9 cellular contexts compared by ENCODE assay signal in the genomic region with DNA sequence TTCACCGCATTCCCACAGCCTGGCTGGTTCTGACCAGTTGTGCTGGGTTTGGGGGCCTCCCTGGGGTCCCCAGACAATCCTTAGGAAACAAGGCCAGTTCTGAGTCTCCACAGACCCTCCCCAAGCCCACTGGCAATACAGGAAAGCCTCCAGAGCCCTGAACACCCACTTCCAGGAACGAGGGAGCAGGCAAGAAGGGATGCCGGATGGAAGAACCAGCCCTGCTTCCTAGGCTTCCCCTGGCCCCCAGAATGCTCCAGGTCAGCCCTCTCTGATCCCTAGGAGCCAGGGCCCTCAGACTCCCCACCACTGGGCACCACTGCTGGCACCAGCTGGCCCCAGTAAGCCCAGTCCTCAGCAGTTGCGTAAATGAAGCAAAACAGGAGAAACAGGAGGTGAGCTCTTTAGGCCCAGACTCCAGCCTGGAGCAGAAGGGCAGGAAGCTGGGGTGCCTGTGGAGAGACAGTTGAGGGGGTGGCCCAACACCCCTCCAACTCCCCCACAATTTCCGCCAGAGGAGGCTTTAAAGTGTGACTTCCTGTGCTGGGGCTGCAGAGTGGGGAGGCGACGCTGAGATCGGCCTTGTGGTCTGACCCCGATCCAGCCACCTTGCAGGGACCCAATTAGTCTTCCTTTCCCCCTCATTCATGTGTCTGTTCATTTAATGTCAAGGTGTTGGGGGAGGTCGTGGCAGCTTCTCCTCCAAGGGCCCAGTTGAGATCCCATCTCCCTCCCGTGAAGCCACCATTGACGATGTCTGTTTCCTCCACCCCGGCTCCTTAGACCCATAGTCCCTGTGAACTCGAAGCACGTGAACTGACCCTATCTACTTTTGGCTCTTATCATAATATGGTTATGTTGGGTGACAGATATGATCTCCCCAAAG. TPM values are rescaled to one million over a fixed set of nuclear protein-coding genes. Genes with fewer than 3 reads are reported as not detected.
DNase-seq lines count a peak whose midpoint lies in the region; ATAC-seq and TF ChIP-seq lines count a peak whose summit lies in the region.
"Had no signal": no experiment of that assay in that cellular context is flagged by ENCODE, and none has a peak within 500 bp of the region (broad histone marks: within the 10 kb centered on the region; RNA-seq: fewer than 3 reads in every experiment).

No MANE protein-coding gene starts in this region.

- in situ Hi-C loops in gastrocnemius medialis (cut with MboI; ENCODE audit: low sequenced_read_pairs in 4 of 4) = loop anchor here in 3 of 4 donors (5.0 to 25.0 kb wide), 6 partner anchors 40 to 205 kb away; a partner anchor contains a TSS

- H3K4me1 ChIP-seq in gastrocnemius medialis = peaks cover 58 to 60% of the 10 kb centered on the region in 2 donors

- ATAC-seq in gastrocnemius medialis (no peak), GM19395 (IDR thresholded peaks at IDR 0.05; ENCODE audit: unreplicated experiment) (no peak)

- DNase-seq in stimulated activated CD4-positive, alpha-beta T cell treated with anti-CD3 and anti-CD28 coated beads, Interleukin-4, amount 100 ng/mL, for 1 hour = peak; percentile 30
- no peak for DNase-seq in stimulated activated CD4-positive, alpha-beta T cell treated with anti-CD3 and anti-CD28 coated beads, Interleukin-2, amount 100 ng/mL, for 48 hours
- DNase-seq in activated CD8-positive, alpha-beta memory T cell treated with anti-CD3 and anti-CD28 coated beads for 24 hours = peak; percentile 81
- no peak for DNase-seq in fibroblast of mammary gland (ENCODE audit: low read depth)
- DNase-seq in gastrocnemius medialis = no peak
- no peak for DNase-seq in NCI-H82 treated with DMSO at 0.1 percent for 48 hours (lab: John Stamatoyannopoulos, UW; ENCODE audit: unreplicated experiment)
- DNase-seq in NCI-H82 (lab: John Stamatoyannopoulos, UW) = no peak

- H3K27me3 ChIP-seq in gastrocnemius medialis = no peaks in the 10 kb centered on the region

- no peaks in the 10 kb centered on the region for H3K9me3 ChIP-seq in gastrocnemius medialis

- peak overlapping the region; percentile 92 to 99 (median 96) for H3K27ac ChIP-seq in gastrocnemius medialis

- TF ChIP-seq POLR2A in gastrocnemius medialis (IDR thresholded peaks at IDR 0.05) = no peak

- TF ChIP-seq CTCF in fibroblast of mammary gland (conservative IDR thresholded peaks at IDR 0.05; ENCODE audit: control insufficient read depth, insufficient read depth, low read depth, low read length) = no peak
- TF ChIP-seq CTCF in gastrocnemius medialis (IDR thresholded peaks at IDR 0.05 in 4 of 5, conservative IDR thresholded peaks at IDR 0.05 in 1 of 5) = no peak

- intact Hi-C loops in gastrocnemius medialis (cut with DNase I; ENCODE audit: low total_unique reads) = loop anchor here (1.0 to 5.0 kb wide), 6 partner anchors 47 to 350 kb away; a partner anchor contains a TSS

- H3K36me3 ChIP-seq in gastrocnemius medialis = peaks cover 0 to 25% of the 10 kb centered on the region in 2 donors

- H3K4me3 ChIP-seq in fibroblast of mammary gland (ENCODE audit: control insufficient read depth, low read depth, low read length) (peak overlapping the region; percentile 98), gastrocnemius medialis (peak overlapping the region; percentile 58 to 99 (median 78))

RNA-seq across cellular contexts. Expression of a gene that starts 4.8 kb away (rescaled TPM):
- total RNA-seq in gastrocnemius medialis = 100 to 1,000 TPM; 103 to 220 (median 193) TPM

RNA-seq across cellular contexts. Expression of a gene that starts 26.6 kb away (rescaled TPM):
- under 1 TPM in 1 of 4 donors, not detected in 3; 0.29 TPM for total RNA-seq in gastrocnemius medialis
- total RNA-seq: glomerular endothelial cell had no signal

RNA-seq across cellular contexts. Expression of a gene that starts 38.3 kb away (rescaled TPM):
- total RNA-seq in gastrocnemius medialis = 1 to 10 TPM in 1 of 4 donors, under 1 TPM in 2, not detected in 1; 0.20 to 2.0 (median 0.38) TPM
- total RNA-seq: glomerular endothelial cell had no signal

RNA-seq across cellular contexts. Expression of a gene that starts 46.9 kb away (rescaled TPM):
- total RNA-seq in gastrocnemius medialis = 10 to 100 TPM; 40.2 to 98.6 (median 43.7) TPM

Comparison
In these comparisons a context has a peak if more than half of its experiments do, and no peak if none do; other contexts are left out.
1. DNase-seq: peak in stimulated activated CD4-positive, alpha-beta T cell treated with anti-CD3 and anti-CD28 coated beads, Interleukin-4, amount 100 ng/mL, for 1 hour (single experiment) and activated CD8-positive, alpha-beta memory T cell treated with anti-CD3 and anti-CD28 coated beads for 24 hours (single experiment); none in stimulated activated CD4-positive, alpha-beta T cell treated with anti-CD3 and anti-CD28 coated beads, Interleukin-2, amount 100 ng/mL, for 48 hours (0 of 2), fibroblast of mammary gland (single experiment), gastrocnemius medialis (0 of 2), NCI-H82 treated with DMSO at 0.1 percent for 48 hours (single experiment) and NCI-H82 (single experiment).